Comparison of ENCODE assay signal across 8 cellular contexts in the genomic region with DNA sequence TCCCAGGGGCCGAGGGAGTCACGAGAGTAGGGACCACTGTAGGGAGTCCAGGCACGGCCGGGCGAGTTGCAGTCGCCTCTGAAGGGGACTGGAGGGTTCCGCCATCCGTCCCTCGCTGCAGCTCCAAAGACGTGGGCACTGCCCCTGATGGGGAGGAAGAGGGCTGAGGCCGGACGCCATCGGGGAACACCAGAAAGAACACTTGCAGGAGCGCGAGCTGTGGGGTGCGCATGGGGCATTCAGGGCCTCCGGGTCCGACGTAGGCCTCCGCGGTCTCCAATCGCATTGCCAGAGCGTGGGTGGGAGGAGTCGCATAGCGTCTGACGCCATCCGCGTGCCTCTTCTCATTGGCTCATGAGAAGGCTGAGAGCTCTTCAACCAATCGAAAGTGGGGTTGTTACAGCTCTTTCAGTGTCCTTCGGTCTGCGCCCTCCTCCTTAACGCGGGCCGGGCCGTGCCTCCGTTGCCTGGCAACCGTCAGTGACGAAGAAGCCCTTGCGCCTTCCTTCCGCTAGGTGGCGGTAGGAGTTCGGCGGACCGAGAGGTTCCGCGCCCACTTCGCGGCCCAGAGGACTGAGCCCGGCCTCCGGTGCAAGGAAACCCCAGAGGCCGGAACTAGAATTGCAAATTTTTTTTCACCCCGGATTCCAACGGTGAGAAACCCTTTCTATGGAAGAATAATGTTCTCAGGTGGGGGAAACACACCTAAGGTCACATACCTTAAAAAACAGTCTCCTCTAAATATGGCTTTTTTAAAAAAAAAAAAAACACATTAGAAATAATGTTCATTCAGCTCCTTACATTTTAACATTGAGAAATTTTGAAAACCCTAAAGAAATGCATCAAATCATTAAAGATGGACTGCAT. TPM values are rescaled to one million over a fixed set of nuclear protein-coding genes. Genes with fewer than 3 reads are reported as not detected.
DNase-seq lines count a peak whose midpoint lies in the region; ATAC-seq and TF ChIP-seq lines count a peak whose summit lies in the region.

A gene with protein sequence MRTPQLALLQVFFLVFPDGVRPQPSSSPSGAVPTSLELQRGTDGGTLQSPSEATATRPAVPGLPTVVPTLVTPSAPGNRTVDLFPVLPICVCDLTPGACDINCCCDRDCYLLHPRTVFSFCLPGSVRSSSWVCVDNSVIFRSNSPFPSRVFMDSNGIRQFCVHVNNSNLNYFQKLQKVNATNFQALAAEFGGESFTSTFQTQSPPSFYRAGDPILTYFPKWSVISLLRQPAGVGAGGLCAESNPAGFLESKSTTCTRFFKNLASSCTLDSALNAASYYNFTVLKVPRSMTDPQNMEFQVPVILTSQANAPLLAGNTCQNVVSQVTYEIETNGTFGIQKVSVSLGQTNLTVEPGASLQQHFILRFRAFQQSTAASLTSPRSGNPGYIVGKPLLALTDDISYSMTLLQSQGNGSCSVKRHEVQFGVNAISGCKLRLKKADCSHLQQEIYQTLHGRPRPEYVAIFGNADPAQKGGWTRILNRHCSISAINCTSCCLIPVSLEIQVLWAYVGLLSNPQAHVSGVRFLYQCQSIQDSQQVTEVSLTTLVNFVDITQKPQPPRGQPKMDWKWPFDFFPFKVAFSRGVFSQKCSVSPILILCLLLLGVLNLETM (minus strand): TSS at position 260 of the 867 bp plus-strand sequence. CDS start 28 bp downstream, at position 232.

- H3K27me3 Mint-ChIP-seq in activated T-cell treated with anti-CD3 and anti-CD28 coated beads, Interleukin-2, amount 50 U/mL, for 24 hours: no peaks in the 10 kb centered on the region

- H3K9me3 Mint-ChIP-seq in activated T-cell treated with anti-CD3 and anti-CD28 coated beads, Interleukin-2, amount 50 U/mL, for 24 hours: no peaks in the 10 kb centered on the region

- peak within 1 kb of the TSS; percentile 90 for H3K4me3 ChIP-seq in Jurkat, Clone E6-1 (ENCODE audit: low read length)
- H3K4me3 ChIP-seq in PC-9 (peak within 1 kb of the TSS; percentile 95), mucosa of stomach (ENCODE audit: low read length) (peak within 1 kb of the TSS; percentile 96)

- peak within 1 kb of the TSS; percentile 97 for H3K27ac Mint-ChIP-seq in activated T-cell treated with anti-CD3 and anti-CD28 coated beads, Interleukin-2, amount 50 U/mL, for 24 hours

- H3K9me2 ChIP-seq in PC-9 (ENCODE audit: insufficient read depth): no peaks in the 10 kb centered on the region

- no peaks in the 10 kb centered on the region for H4K20me1 ChIP-seq in PC-9 (ENCODE audit: insufficient read depth)

- peaks cover 5% of the 10 kb centered on the region; the same call in 1 of the 2 replicates for H3K4me1 ChIP-seq in PC-9 (replicated peaks; ENCODE audit: insufficient read depth)
- peaks cover 6% of the 10 kb centered on the region for H3K4me1 ChIP-seq in mucosa of stomach (ENCODE audit: control insufficient read depth, insufficient read depth, low read length)

- no TSS peak for BruUV-seq in PC-9 (replicated peaks; lab: Mats Ljungman, UMichigan)

- H3K9ac ChIP-seq in mucosa of stomach (ENCODE audit: low read length): peak within 1 kb of the TSS; percentile 91

- H3K36me3 Mint-ChIP-seq in activated T-cell treated with anti-CD3 and anti-CD28 coated beads, Interleukin-2, amount 50 U/mL, for 24 hours (ENCODE audit: low read depth): peaks cover 48% of the 10 kb centered on the region

- peak within 1 kb of the TSS; percentile 88 for H2AFZ ChIP-seq in PC-9

- no peaks in the 10 kb centered on the region for H3K27me3 ChIP-seq in PC-9 (ENCODE audit: insufficient read depth, low read depth)
- H3K27me3 ChIP-seq in mucosa of stomach (ENCODE audit: control insufficient read depth, insufficient read depth, low read length): no peaks in the 10 kb centered on the region

- no peaks in the 10 kb centered on the region for H3F3A ChIP-seq in PC-9 (ENCODE audit: insufficient read depth, low read depth)

- peaks cover 23% of the 10 kb centered on the region for H3K79me2 ChIP-seq in PC-9 (ENCODE audit: low read depth)

- DNase-seq in DMS53 (lab: John Stamatoyannopoulos, UW) (peak; percentile 100), PC-9 (peak; percentile 92 to 98), erythroblast (lab: John Stamatoyannopoulos, UW) (peak; percentile 100)
- peak; percentile 99 for DNase-seq in Jurkat, Clone E6-1 (ENCODE audit: low read depth, low spot score)
- DNase-seq in activated T-cell treated with anti-CD3 and anti-CD28 coated beads, Interleukin-2, amount 50 U/mL, for 24 hours: peak; percentile 94
- DNase-seq in stimulated activated CD8-positive, alpha-beta memory T cell treated with anti-CD3 and anti-CD28 coated beads, Interleukin-7, amount 100 ng/mL, for 24 hours (ENCODE audit: low read depth): peak; percentile 86

- H3K36me3 ChIP-seq in PC-9 (ENCODE audit: low read depth): no peaks in the 10 kb centered on the region
- no peaks in the 10 kb centered on the region for H3K36me3 ChIP-seq in mucosa of stomach (ENCODE audit: control insufficient read depth, insufficient read depth, low read length)

- CTCF ChIA-PET in PC-9 (lab: Charles Lee): interaction anchor here (0.5 to 1.4 kb wide), 14 partner anchors 20 to 320 kb away, joined by 3 to 29 read pairs (median 4); a partner anchor contains a TSS

- POLR2A ChIA-PET in PC-9 (lab: Charles Lee; ENCODE audit: unreplicated experiment): interaction anchor here (0.6 to 0.7 kb wide), 4 partner anchors 9 to 148 kb away, joined by 3 to 13 read pairs (median 6); no protein-coding TSS in a partner anchor

- TF ChIP-seq POLR2A in erythroblast (IDR thresholded peaks at IDR 0.05; ENCODE audit: low read length): peak; percentile 78

- H3K4me1 Mint-ChIP-seq in activated T-cell treated with anti-CD3 and anti-CD28 coated beads, Interleukin-2, amount 50 U/mL, for 24 hours (ENCODE audit: low read depth): peaks cover 43% of the 10 kb centered on the region

- intact Hi-C loops in PC-9 (cut with micrococcal nuclease; ENCODE audit: unreplicated experiment): loop anchor here (1.0 to 5.0 kb wide), 6 partner anchors 26 to 348 kb away; a partner anchor contains a TSS

- no peak within 1 kb of the TSS for H3K27ac ChIP-seq in PC-9

- H3K4me3 Mint-ChIP-seq in activated T-cell treated with anti-CD3 and anti-CD28 coated beads, Interleukin-2, amount 50 U/mL, for 24 hours: peak within 1 kb of the TSS; percentile 98

- peak within 1 kb of the TSS; percentile 89 for H3K4me2 ChIP-seq in PC-9

- peak; percentile 98 for ATAC-seq in GM21576 (IDR thresholded peaks at IDR 0.05; ENCODE audit: unreplicated experiment)

- no peaks in the 10 kb centered on the region for H3K9me3 ChIP-seq in PC-9 (ENCODE audit: insufficient read depth, low read depth)
- H3K9me3 ChIP-seq in mucosa of stomach (ENCODE audit: control insufficient read depth, low read length): no peaks in the 10 kb centered on the region

- peak; percentile 89 for TF ChIP-seq CTCF in PC-9 (conservative IDR thresholded peaks at IDR 0.05)

RNA-seq across cellular contexts. Expression of the gene that starts here (rescaled TPM):
- polyA plus RNA-seq in Jurkat, Clone E6-1 (2012; ENCODE audit: insufficient read depth, insufficient read length): 28.9 TPM
- 18.1 and 19.8 TPM in 2 replicates for total RNA-seq in PC-9 (2021)
